In genomic region chr2:146228659-146229058, GRCh38 we compare ENCODE assay signal across 13 cellular contexts.
DNase-seq lines count a peak whose midpoint lies in the region; ATAC-seq and TF ChIP-seq lines count a peak whose summit lies in the region.
"Had no signal": no experiment of that assay in that cellular context is flagged by ENCODE, and none has a peak within 500 bp of the region (broad histone marks: within the 10 kb centered on the region; RNA-seq: fewer than 3 reads in every experiment).

No MANE protein-coding gene starts in this region.

- DNase-seq in mesenchymal stem cell (peak; percentile 6), smooth muscle cell (lab: John Stamatoyannopoulos, UW; ENCODE audit: unreplicated experiment) (no peak), NCI-H510A (lab: John Stamatoyannopoulos, UW) (no peak)
- no peak for DNase-seq in stimulated activated CD4-positive, alpha-beta T cell treated with anti-CD3 and anti-CD28 coated beads, Interleukin-4, amount 100 ng/mL, for 1 hour
- DNase-seq in activated naive CD4-positive, alpha-beta T cell treated with anti-CD3 and anti-CD28 coated beads, Interleukin-2, amount 50 U/mL, for 16 hours: no peak
- DNase-seq: activated CD4-positive, alpha-beta memory T cell treated with anti-CD3 and anti-CD28 coated beads, Interleukin-2, amount 10 ng/mL, durations not matched to agents 7 days and 5 days; glutamatergic neuron; NCI-H510A treated with DMSO at 0.1 percent for 48 hours had no signal

- H2BK15ac ChIP-seq in mesenchymal stem cell (ENCODE audit: low read depth, poor library complexity, severe bottlenecking): no peak overlapping the region

- no peak overlapping the region for H2AFZ ChIP-seq in mesenchymal stem cell (ENCODE audit: low read depth, low read length)
- no peak overlapping the region for H2AFZ ChIP-seq in smooth muscle cell (ENCODE audit: low read depth)

- no peak overlapping the region for H2BK5ac ChIP-seq in mesenchymal stem cell (ENCODE audit: low read depth, low read length, poor library complexity, severe bottlenecking)

- H4K8ac ChIP-seq in mesenchymal stem cell (ENCODE audit: low read length): no peak overlapping the region

- H3K4me2 ChIP-seq in mesenchymal stem cell (ENCODE audit: low read length, poor library complexity, severe bottlenecking) (no peak overlapping the region), smooth muscle cell (no peak overlapping the region)

- H3K36me3 ChIP-seq in mesenchymal stem cell (ENCODE audit: control insufficient read depth in 1 of 2, insufficient read depth in 2 of 2, low read depth in 1 of 2, low read length in 2 of 2): no peaks in the 10 kb centered on the region
- H3K36me3 ChIP-seq in smooth muscle cell (ENCODE audit: low read depth): no peaks in the 10 kb centered on the region
- H3K36me3 ChIP-seq: vagina had no signal

- no peaks in the 10 kb centered on the region for H3K27me3 ChIP-seq in mesenchymal stem cell (ENCODE audit: control insufficient read depth in 1 of 2, insufficient read depth in 1 of 2, low read length in 2 of 2)
- no peaks in the 10 kb centered on the region for H3K27me3 ChIP-seq in smooth muscle cell (ENCODE audit: low read depth)
- H3K27me3 ChIP-seq: vagina had no signal

- H4K91ac ChIP-seq in mesenchymal stem cell (ENCODE audit: low read length): no peak overlapping the region

- H3K79me2 ChIP-seq in smooth muscle cell (ENCODE audit: low read depth): no peaks in the 10 kb centered on the region

- H3K14ac ChIP-seq in mesenchymal stem cell (ENCODE audit: low read length in 2 of 2): no peak overlapping the region

- no peaks in the 10 kb centered on the region for H3F3A ChIP-seq in smooth muscle cell (ENCODE audit: low read depth)

- H3K9ac ChIP-seq in mesenchymal stem cell (ENCODE audit: low read length) (no peak overlapping the region), smooth muscle cell (ENCODE audit: low read depth) (no peak overlapping the region)

- 54% methylated on average over 3 of the region's 3 CpGs for WGBS in mesenchymal stem cell
- 92% methylated on average over 3 of the region's 3 CpGs for WGBS in smooth muscle cell (ENCODE audit: low lambda C conversion rate)

- no peak overlapping the region for H2AK5ac ChIP-seq in mesenchymal stem cell (ENCODE audit: low read length, severe bottlenecking)

- TF ChIP-seq CTCF in smooth muscle cell (IDR thresholded peaks at IDR 0.05; ENCODE audit: borderline replicate concordance, insufficient read depth, poor library complexity, severe bottlenecking): no peak

- no peak overlapping the region for H3K4ac ChIP-seq in mesenchymal stem cell (ENCODE audit: low read depth in 1 of 2, low read length in 2 of 2)

- ATAC-seq in GM18861 (IDR thresholded peaks at IDR 0.05; ENCODE audit: unreplicated experiment): peak; percentile 83
- ATAC-seq in HG02588 (IDR thresholded peaks at IDR 0.05; ENCODE audit: unreplicated experiment): peak; percentile 66
- peak; percentile 76 for ATAC-seq in HG03432 (IDR thresholded peaks at IDR 0.05; ENCODE audit: unreplicated experiment)
- ATAC-seq: HCT116 had no signal

- no peaks in the 10 kb centered on the region for H3K4me1 ChIP-seq in mesenchymal stem cell (ENCODE audit: control insufficient read depth, insufficient read depth, low read depth, low read length)
- no peaks in the 10 kb centered on the region for H3K4me1 ChIP-seq in smooth muscle cell (ENCODE audit: low read depth)
- H3K4me1 ChIP-seq: vagina had no signal

- no peak overlapping the region for H3K18ac ChIP-seq in mesenchymal stem cell (ENCODE audit: low read depth in 1 of 2, low read length in 2 of 2)

- no peak overlapping the region for H2BK120ac ChIP-seq in mesenchymal stem cell (ENCODE audit: low read depth, low read length)

- no peak overlapping the region for H3K27ac ChIP-seq in mesenchymal stem cell (ENCODE audit: low read length, poor library complexity, severe bottlenecking)
- H3K27ac ChIP-seq in smooth muscle cell (ENCODE audit: low read depth): no peak overlapping the region
- H3K27ac ChIP-seq: vagina had no signal

- H3K4me3 ChIP-seq in mesenchymal stem cell (ENCODE audit: insufficient read depth in 1 of 2, low read depth in 1 of 2, low read length in 2 of 2) (no peak overlapping the region), smooth muscle cell (no peak overlapping the region)
- H3K4me3 ChIP-seq: vagina had no signal

- H4K20me1 ChIP-seq in smooth muscle cell (ENCODE audit: low read depth): no peaks in the 10 kb centered on the region

- no peak overlapping the region for H3K23ac ChIP-seq in mesenchymal stem cell (ENCODE audit: low read length in 2 of 2)

- no peak overlapping the region for H2BK12ac ChIP-seq in mesenchymal stem cell (ENCODE audit: low read length in 2 of 2)

- H3K9me3 ChIP-seq in mesenchymal stem cell (ENCODE audit: control insufficient read depth, low read length) (no peaks in the 10 kb centered on the region), smooth muscle cell (replicated peaks; ENCODE audit: low read depth) (no peaks in the 10 kb centered on the region)
- H3K9me3 ChIP-seq: vagina had no signal

- no peaks in the 10 kb centered on the region for H3K79me1 ChIP-seq in mesenchymal stem cell (replicated peaks; ENCODE audit: low read length, poor library complexity, severe bottlenecking)
